Comparison of ENCODE assay signal across 13 cellular contexts in the genomic region with DNA sequence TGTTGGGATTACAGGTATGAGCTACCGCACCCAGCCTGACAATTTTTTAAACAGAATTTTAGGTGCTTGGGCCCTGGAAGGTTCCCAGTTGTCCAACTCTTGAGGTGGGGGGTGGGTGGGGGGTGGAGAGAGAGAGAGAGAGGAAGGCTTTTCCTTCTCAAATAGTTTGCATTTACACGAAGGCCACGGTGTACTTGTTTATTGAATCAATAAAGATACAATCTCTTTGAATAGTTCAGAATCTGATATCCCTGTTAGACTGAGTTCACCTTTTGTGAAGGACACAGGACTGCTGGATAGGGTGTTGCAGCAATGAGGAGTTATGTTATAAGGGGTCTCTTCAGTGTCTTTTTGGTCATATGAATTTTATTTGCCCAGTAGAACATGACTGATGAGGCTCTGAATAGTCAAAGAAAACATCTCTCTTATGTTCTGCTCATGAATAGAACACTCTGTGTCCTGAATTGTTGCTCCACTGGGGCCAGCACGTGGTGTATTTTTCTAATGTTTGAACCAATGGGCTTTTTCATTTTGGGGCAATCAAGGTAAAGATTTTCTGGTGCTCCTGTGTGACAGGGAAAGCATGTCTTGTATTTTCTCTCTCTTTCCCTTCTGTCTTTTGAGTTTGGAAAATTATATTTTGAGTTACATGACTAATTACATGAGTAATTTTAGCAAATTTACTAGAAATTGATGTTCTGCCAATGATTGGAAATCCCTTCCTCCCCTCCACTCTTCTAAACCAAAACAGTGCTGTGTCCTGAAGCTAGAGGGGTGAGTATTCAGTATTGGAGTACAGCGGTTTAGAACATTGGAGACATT.
DNase-seq lines count a peak whose midpoint lies in the region; ATAC-seq and TF ChIP-seq lines count a peak whose summit lies in the region.
"Had no signal": no experiment of that assay in that cellular context is flagged by ENCODE, and none has a peak within 500 bp of the region (broad histone marks: within the 10 kb centered on the region; RNA-seq: fewer than 3 reads in every experiment).

No MANE protein-coding gene starts in this region.

- no peak overlapping the region for H2AFZ ChIP-seq in parathyroid adenoma

- H3K79me2 ChIP-seq in parathyroid adenoma = no peaks in the 10 kb centered on the region

- in situ Hi-C loops in SK-MEL-5 (cut with HindIII; ENCODE audit: low pct_unique_long_range_greater_than_20kb, low sequenced_read_pairs) = no loop called here

- no peaks in the 10 kb centered on the region for H3K36me3 ChIP-seq in CD4-positive, alpha-beta memory T cell (ENCODE audit: insufficient read depth, low read length)
- no peaks in the 10 kb centered on the region for H3K36me3 ChIP-seq in parathyroid adenoma (ENCODE audit: control insufficient read depth, insufficient read depth, low read length)

- peak overlapping the region; percentile 37 to 89 (median 62) for H3K27ac Mint-ChIP-seq in CD4-positive, alpha-beta memory T cell
- H3K27ac Mint-ChIP-seq in Calu3 (ENCODE audit: unreplicated experiment) = no peak overlapping the region

- H3K27me3 Mint-ChIP-seq in CD4-positive, alpha-beta memory T cell = no peaks in the 10 kb centered on the region
- H3K27me3 Mint-ChIP-seq in Calu3 (ENCODE audit: unreplicated experiment) = no peaks in the 10 kb centered on the region

- TF ChIP-seq CTCF in parathyroid adenoma (IDR thresholded peaks at IDR 0.05) = no peak
- TF ChIP-seq CTCF in Calu3 (IDR thresholded peaks at IDR 0.05; ENCODE audit: unreplicated experiment) = no peak

- H3K4me2 ChIP-seq in parathyroid adenoma (ENCODE audit: low read length) = peak overlapping the region; percentile 12

- H3K36me3 Mint-ChIP-seq in CD4-positive, alpha-beta memory T cell = peaks cover 5 to 15% of the 10 kb centered on the region in 2 donors
- H3K36me3 Mint-ChIP-seq in Calu3 (ENCODE audit: insufficient read depth, unreplicated experiment) = no peaks in the 10 kb centered on the region

- ATAC-seq in HG03139 (IDR thresholded peaks at IDR 0.05; ENCODE audit: unreplicated experiment) (no peak), GM19452 (IDR thresholded peaks at IDR 0.05; ENCODE audit: unreplicated experiment) (no peak)
- ATAC-seq: HCT116 had no signal

- H3K27me3 ChIP-seq in CD4-positive, alpha-beta memory T cell (ENCODE audit: insufficient read depth, low read length) = no peaks in the 10 kb centered on the region
- H3K27me3 ChIP-seq in parathyroid adenoma (ENCODE audit: control insufficient read depth, insufficient read depth, low read length) = no peaks in the 10 kb centered on the region

- no peak overlapping the region for H3K27ac ChIP-seq in CD4-positive, alpha-beta memory T cell (ENCODE audit: low read depth, low read length)
- peak overlapping the region; percentile 42 for H3K27ac ChIP-seq in parathyroid adenoma

- H3K9me3 ChIP-seq in CD4-positive, alpha-beta memory T cell (ENCODE audit: control insufficient read depth in 1 of 2, low read length in 2 of 2) = no peaks in the 10 kb centered on the region
- no peaks in the 10 kb centered on the region for H3K9me3 ChIP-seq in parathyroid adenoma (ENCODE audit: control insufficient read depth, low read length)

- intact Hi-C loops in CD4-positive, alpha-beta memory T cell (cut with micrococcal nuclease) = no loop called here
- intact Hi-C loops in Calu3 (cut with micrococcal nuclease; ENCODE audit: unreplicated experiment) = no loop called here

- peaks cover 46 to 71% (median 58%) of the 10 kb centered on the region in 4 donors for H3K4me1 Mint-ChIP-seq in CD4-positive, alpha-beta memory T cell
- peaks cover 9% of the 10 kb centered on the region for H3K4me1 Mint-ChIP-seq in Calu3 (ENCODE audit: low read depth, unreplicated experiment)

- H3K4me3 Mint-ChIP-seq in CD4-positive, alpha-beta memory T cell = peak overlapping the region in 5 of 8 donors; percentile 15 to 68 (median 27)
- H3K4me3 Mint-ChIP-seq in Calu3 (ENCODE audit: low read depth, unreplicated experiment) = no peak overlapping the region

- peaks cover 45% of the 10 kb centered on the region for H3K4me1 ChIP-seq in CD4-positive, alpha-beta memory T cell (ENCODE audit: insufficient read depth, low read length)
- peaks cover 2% of the 10 kb centered on the region for H3K4me1 ChIP-seq in parathyroid adenoma

- no peak for DNase-seq in CD4-positive, alpha-beta memory T cell
- DNase-seq in SK-MEL-5 (ENCODE audit: low read depth, low spot score) = peak; percentile 96
- DNase-seq in epidermal melanocyte (ENCODE audit: insufficient read length, low spot score) = peak; percentile 40
- no peak for DNase-seq in SHP77 treated with DMSO at 0.1 percent for 48 hours (lab: John Stamatoyannopoulos, UW)
- no peak for DNase-seq in Calu3
- DNase-seq: cerebellar nuclear complex; NCI-H1436; NCI-H524; stimulated activated CD4-positive, alpha-beta T cell treated with anti-CD3 and anti-CD28 coated beads, Interleukin-4, amount 100 ng/mL, for 4 hours had no signal

- no peaks in the 10 kb centered on the region for H3K9me3 Mint-ChIP-seq in CD4-positive, alpha-beta memory T cell
- H3K9me3 Mint-ChIP-seq in Calu3 (ENCODE audit: low read depth, unreplicated experiment) = no peaks in the 10 kb centered on the region

- H3K9ac ChIP-seq in parathyroid adenoma = no peak overlapping the region

- no peak overlapping the region for H3K4me3 ChIP-seq in CD4-positive, alpha-beta memory T cell (ENCODE audit: low read length in 2 of 2)
- no peak overlapping the region for H3K4me3 ChIP-seq in parathyroid adenoma (ENCODE audit: low read depth, low read length)

- CTCF ChIA-PET in CD4-positive, alpha-beta memory T cell (lab: Charles Lee; ENCODE audit: partially characterized antibody) = interaction anchor here (0.8 to 1.2 kb wide), 2 partner anchors 10 to 59 kb away, joined by 3 to 4 read pairs; no protein-coding TSS in a partner anchor
- CTCF ChIA-PET in Calu3 (lab: Charles Lee) = interaction anchor here (1.0 kb wide), 1 partner anchor 10 kb away, joined by 3 read pairs; no protein-coding TSS in a partner anchor

- BruUV-seq in Calu3 (replicated peaks; lab: Mats Ljungman, UMichigan) = no TSS peak

- POLR2A ChIA-PET in CD4-positive, alpha-beta memory T cell (lab: Charles Lee; ENCODE audit: partially characterized antibody) = interaction anchor here (1.0 to 2.2 kb wide), 3 partner anchors 9 to 28 kb away, joined by 3 to 6 read pairs (median 5); no protein-coding TSS in a partner anchor

Comparison
In these comparisons a context has a peak if more than half of its experiments do, and no peak if none do; other contexts are left out.
1. DNase-seq: peak in SK-MEL-5 (single experiment) and epidermal melanocyte (single experiment); none in CD4-positive, alpha-beta memory T cell (0 of 5), SHP77 treated with DMSO at 0.1 percent for 48 hours (single experiment) and Calu3 (single experiment).